9 cellular contexts compared by ENCODE assay signal in the genomic region with DNA sequence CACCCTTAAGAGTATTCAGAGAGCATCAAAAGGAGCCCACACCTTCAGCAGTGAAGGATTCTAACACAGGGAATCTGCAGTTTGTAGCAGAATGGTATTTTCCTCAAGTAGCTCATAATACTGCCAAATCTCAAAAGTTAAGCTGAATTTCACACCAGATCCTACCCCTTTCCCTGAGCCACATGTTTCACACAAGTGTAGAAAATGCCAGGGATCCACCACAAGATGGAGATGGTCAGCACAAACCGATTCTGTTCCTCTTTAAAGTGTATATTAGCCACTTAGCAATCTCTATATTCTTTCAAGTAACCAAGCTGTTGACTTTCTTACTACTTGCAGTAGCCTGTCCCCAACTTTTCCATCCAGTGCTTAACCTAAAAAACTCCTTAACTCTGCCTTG. TPM values are rescaled to one million over a fixed set of nuclear protein-coding genes. Genes with fewer than 3 reads are reported as not detected.
DNase-seq lines count a peak whose midpoint lies in the region; TF ChIP-seq lines count a peak whose summit lies in the region.
"Had no signal": no experiment of that assay in that cellular context is flagged by ENCODE, and none has a peak within 500 bp of the region (broad histone marks: within the 10 kb centered on the region; RNA-seq: fewer than 3 reads in every experiment).

No MANE protein-coding gene starts in this region.

- no peak overlapping the region for H3K27ac ChIP-seq in osteoblast (ENCODE audit: low read depth, low read length)
- H3K27ac ChIP-seq: coronary artery had no signal

- H3K36me3 ChIP-seq in osteoblast (ENCODE audit: insufficient read depth, low read length): peaks cover 59% of the 10 kb centered on the region

- H4K20me1 ChIP-seq in osteoblast (ENCODE audit: insufficient read depth, low read length): peaks cover 19% of the 10 kb centered on the region

- in situ Hi-C loops in T47D (cut with HindIII; ENCODE audit: low pct_unique_long_range_greater_than_20kb, low sequenced_read_pairs): no loop called here

- no peak overlapping the region for H3K4me3 ChIP-seq in osteoblast (ENCODE audit: insufficient read depth, low read length)
- H3K4me3 ChIP-seq: coronary artery had no signal

- H3K27me3 ChIP-seq in osteoblast (ENCODE audit: insufficient read depth, low read length): no peaks in the 10 kb centered on the region

- H3K79me2 ChIP-seq in osteoblast (ENCODE audit: insufficient read depth, low read length): no peaks in the 10 kb centered on the region

- DNase-seq in NCI-H1092 treated with DMSO at 0.1 percent for 48 hours (lab: John Stamatoyannopoulos, UW) (peak; percentile 25), NCI-H1092 (lab: John Stamatoyannopoulos, UW) (no peak), MV-4-11 (lab: John Stamatoyannopoulos, UW) (peak; percentile 55), T47D (ENCODE audit: low read depth in 1 of 2, low spot score in 1 of 2) (peak; percentile 85 to 86), osteoblast (ENCODE audit: insufficient read length, low spot score, missing footprints) (peak; percentile 60), middle frontal gyrus (ENCODE audit: extremely low spot score, low spot score) (no peak), T-helper 2 cell (no peak)
- no peak for DNase-seq in activated T-cell treated with anti-CD3 and anti-CD28 coated beads, Interleukin-2, amount 50 U/mL, for 1 hour

- no peaks in the 10 kb centered on the region for H3K9me3 ChIP-seq in osteoblast (ENCODE audit: low read depth, low read length)

- peaks cover 15% of the 10 kb centered on the region for H3K4me1 ChIP-seq in osteoblast (ENCODE audit: insufficient read depth, low read length)

- TF ChIP-seq CTCF in osteoblast (IDR thresholded peaks at IDR 0.05; ENCODE audit: extremely low read depth, low read depth, low read length): peak; percentile 55

- H3K4me2 ChIP-seq in osteoblast (ENCODE audit: insufficient read depth, low read length): no peak overlapping the region

- H2AFZ ChIP-seq in osteoblast (ENCODE audit: low read length): no peak overlapping the region

RNA-seq across cellular contexts. Expression of gene GINS2, which starts 13.2 kb away (rescaled TPM):
- 1.2 and 1.8 TPM in 2 replicates for total RNA-seq in osteoblast

Comparison
In these comparisons a context has a peak if more than half of its experiments do, and no peak if none do; other contexts are left out.
1. DNase-seq: peak in NCI-H1092 treated with DMSO at 0.1 percent for 48 hours (single experiment), MV-4-11 (single experiment), T47D (2 of 2) and osteoblast (single experiment); none in NCI-H1092 (single experiment), activated T-cell treated with anti-CD3 and anti-CD28 coated beads, Interleukin-2, amount 50 U/mL, for 1 hour (single experiment), middle frontal gyrus (single experiment) and T-helper 2 cell (0 of 5).